Comparison of ENCODE assay signal across 1 cellular context in the genomic region with DNA sequence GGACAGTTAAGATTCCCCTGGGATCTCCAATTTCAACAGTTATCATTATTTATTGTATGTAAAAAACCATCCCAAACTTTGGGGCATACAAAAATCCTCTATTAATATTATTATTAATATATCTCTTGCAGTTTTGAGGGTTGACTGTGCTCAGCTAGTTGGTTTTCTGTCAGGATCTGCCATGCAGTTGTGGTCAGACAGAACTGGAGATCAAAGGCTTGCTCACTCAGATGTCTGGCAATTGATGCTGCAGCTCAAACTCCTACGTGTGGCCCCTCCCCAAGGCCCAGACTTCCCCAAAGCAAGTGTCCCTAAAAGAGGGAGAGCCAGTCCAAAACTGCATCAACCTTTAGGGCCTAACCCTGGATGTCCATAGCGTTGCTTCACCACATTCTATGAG.
TF ChIP-seq lines count a peak whose summit lies in the region.

No MANE protein-coding gene starts in this region.

TF ChIP-seq in GM23338, 12 proteins besides CTCF, POLR2A, EP300 and RAD21 (continued from another document):
- TF ChIP-seq, protein P1, sequence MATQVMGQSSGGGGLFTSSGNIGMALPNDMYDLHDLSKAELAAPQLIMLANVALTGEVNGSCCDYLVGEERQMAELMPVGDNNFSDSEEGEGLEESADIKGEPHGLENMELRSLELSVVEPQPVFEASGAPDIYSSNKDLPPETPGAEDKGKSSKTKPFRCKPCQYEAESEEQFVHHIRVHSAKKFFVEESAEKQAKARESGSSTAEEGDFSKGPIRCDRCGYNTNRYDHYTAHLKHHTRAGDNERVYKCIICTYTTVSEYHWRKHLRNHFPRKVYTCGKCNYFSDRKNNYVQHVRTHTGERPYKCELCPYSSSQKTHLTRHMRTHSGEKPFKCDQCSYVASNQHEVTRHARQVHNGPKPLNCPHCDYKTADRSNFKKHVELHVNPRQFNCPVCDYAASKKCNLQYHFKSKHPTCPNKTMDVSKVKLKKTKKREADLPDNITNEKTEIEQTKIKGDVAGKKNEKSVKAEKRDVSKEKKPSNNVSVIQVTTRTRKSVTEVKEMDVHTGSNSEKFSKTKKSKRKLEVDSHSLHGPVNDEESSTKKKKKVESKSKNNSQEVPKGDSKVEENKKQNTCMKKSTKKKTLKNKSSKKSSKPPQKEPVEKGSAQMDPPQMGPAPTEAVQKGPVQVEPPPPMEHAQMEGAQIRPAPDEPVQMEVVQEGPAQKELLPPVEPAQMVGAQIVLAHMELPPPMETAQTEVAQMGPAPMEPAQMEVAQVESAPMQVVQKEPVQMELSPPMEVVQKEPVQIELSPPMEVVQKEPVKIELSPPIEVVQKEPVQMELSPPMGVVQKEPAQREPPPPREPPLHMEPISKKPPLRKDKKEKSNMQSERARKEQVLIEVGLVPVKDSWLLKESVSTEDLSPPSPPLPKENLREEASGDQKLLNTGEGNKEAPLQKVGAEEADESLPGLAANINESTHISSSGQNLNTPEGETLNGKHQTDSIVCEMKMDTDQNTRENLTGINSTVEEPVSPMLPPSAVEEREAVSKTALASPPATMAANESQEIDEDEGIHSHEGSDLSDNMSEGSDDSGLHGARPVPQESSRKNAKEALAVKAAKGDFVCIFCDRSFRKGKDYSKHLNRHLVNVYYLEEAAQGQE (IDR thresholded peaks at IDR 0.05; ENCODE audit: unreplicated experiment), result no peak
TF ChIP-seq in GM23338: peak in this region for 1.
